1 cellular context compared by ENCODE assay signal in genomic region chr2:135743860-135744259, GRCh38.
TF ChIP-seq lines count a peak whose summit lies in the region.

No MANE protein-coding gene starts in this region.

TF ChIP-seq in H1, 55 proteins besides CTCF, POLR2A, EP300 and RAD21:
- TF ChIP-seq BACH1 (IDR thresholded peaks at IDR 0.05; ENCODE audit: low read length) = no peak
- no peak for TF ChIP-seq KDM4A (IDR thresholded peaks at IDR 0.05; ENCODE audit: low read depth, low read length, severe bottlenecking)
- TF ChIP-seq TEAD4 (IDR thresholded peaks at IDR 0.05; ENCODE audit: low read depth, low read length) = no peak
- TF ChIP-seq TAF7 (optimal IDR thresholded peaks at IDR 0.05; ENCODE audit: borderline replicate concordance, low read depth, low read length) = no peak
- TF ChIP-seq EZH2 (IDR thresholded peaks at IDR 0.05; ENCODE audit: low read depth, low read length, severe bottlenecking) = no peak
- TF ChIP-seq KDM1A (IDR thresholded peaks at IDR 0.05; ENCODE audit: borderline replicate concordance, low read length) = no peak
- TF ChIP-seq USF2 (IDR thresholded peaks at IDR 0.05; ENCODE audit: low read length) = no peak
- no peak for TF ChIP-seq SIRT6 (IDR thresholded peaks at IDR 0.05; ENCODE audit: low read length)
- TF ChIP-seq POU5F1 (IDR thresholded peaks at IDR 0.05; ENCODE audit: low read depth, low read length) = no peak
- TF ChIP-seq RFX5 (IDR thresholded peaks at IDR 0.05; ENCODE audit: borderline replicate concordance, low read depth, low read length) = no peak
- no peak for TF ChIP-seq HDAC6 (IDR thresholded peaks at IDR 0.05; ENCODE audit: low read depth, low read length)
- TF ChIP-seq YY1 (IDR thresholded peaks at IDR 0.05; ENCODE audit: low read depth, low read length) = no peak
- no peak for TF ChIP-seq NANOG (IDR thresholded peaks at IDR 0.05; ENCODE audit: insufficient read depth, low read depth, low read length, poor library complexity, severe bottlenecking)
- TF ChIP-seq RXRA (IDR thresholded peaks at IDR 0.05; ENCODE audit: insufficient read depth, low read depth, low read length) = no peak
- TF ChIP-seq PHF8 (conservative IDR thresholded peaks at IDR 0.05; ENCODE audit: low read depth, low read length) = no peak
- no peak for TF ChIP-seq GTF2F1 (IDR thresholded peaks at IDR 0.05; ENCODE audit: borderline replicate concordance, low read depth, low read length)
- TF ChIP-seq GABPA (IDR thresholded peaks at IDR 0.05; ENCODE audit: borderline replicate concordance, insufficient read depth, low read length) = no peak
